8 cellular contexts compared by ENCODE assay signal in the genomic region with DNA sequence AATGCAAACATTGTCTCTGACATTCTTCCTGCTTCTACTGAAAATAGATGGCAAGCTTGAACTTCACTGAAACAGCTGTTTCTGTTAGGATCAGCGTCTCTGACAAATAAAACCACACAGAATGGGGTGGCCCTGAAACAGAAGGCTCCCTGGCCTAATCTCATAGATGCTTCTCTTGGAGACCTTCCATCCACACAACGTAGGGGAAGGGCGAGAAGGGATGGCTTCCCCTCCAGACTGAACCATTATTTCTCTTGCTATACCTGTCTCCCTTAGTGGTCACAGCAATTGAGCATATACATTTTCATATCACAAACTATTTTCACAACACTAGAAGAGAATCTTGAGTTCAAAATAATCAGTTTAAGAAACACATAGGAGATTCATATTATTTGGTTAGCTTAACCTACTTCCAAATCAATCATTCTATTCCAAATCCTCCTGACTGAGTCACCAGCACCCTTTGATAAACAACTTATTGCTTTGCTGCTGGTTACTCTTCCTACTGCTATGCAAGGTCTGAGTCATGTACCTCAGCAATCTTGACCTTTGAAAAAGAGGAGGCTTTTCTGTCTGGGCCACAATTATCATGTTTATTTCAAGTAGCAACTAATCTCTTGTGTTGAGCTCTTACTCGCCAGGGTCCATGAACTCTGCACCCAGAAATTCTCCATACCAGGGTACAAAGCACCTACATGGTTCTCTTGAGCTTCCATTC. TPM values are rescaled to one million over a fixed set of nuclear protein-coding genes. Genes with fewer than 3 reads are reported as not detected.
DNase-seq lines count a peak whose midpoint lies in the region; ATAC-seq and TF ChIP-seq lines count a peak whose summit lies in the region.

No MANE protein-coding gene starts in this region.

- peaks cover 31% of the 10 kb centered on the region for H3K36me3 ChIP-seq in Karpas-422 (ENCODE audit: insufficient read depth, low read length)
- peaks cover 20% of the 10 kb centered on the region for H3K36me3 ChIP-seq in mesodermal cell (ENCODE audit: control insufficient read depth, insufficient read depth, low read length)
- no peaks in the 10 kb centered on the region for H3K36me3 ChIP-seq in testis (ENCODE audit: low read depth, missing control alignments)

- H3K4me3 ChIP-seq in Karpas-422 (ENCODE audit: low read length) (peak overlapping the region; percentile 28; the same call in 1 of the 2 replicates), cardiac fibroblast (replicated peaks in 1 of 2; ENCODE audit: low read depth in 2 of 2, low read length in 2 of 2) (no peak overlapping the region), mesodermal cell (ENCODE audit: extremely low read depth, insufficient read depth, low read length, poor library complexity, severe bottlenecking) (no peak overlapping the region), testis (no peak overlapping the region)

- in situ Hi-C loops in ACHN (cut with HindIII; ENCODE audit: low pct_ligation_motif_present, low pct_unique_long_range_greater_than_20kb, low sequenced_read_pairs), result no loop called here

- peak overlapping the region; percentile 50 for H3K9ac ChIP-seq in Karpas-422 (ENCODE audit: low read length)

- no peaks in the 10 kb centered on the region for H3K9me2 ChIP-seq in Karpas-422 (replicated peaks; ENCODE audit: insufficient read depth, low read length)

- H3K9me3 ChIP-seq in Karpas-422 (ENCODE audit: low read length) (no peaks in the 10 kb centered on the region), mesodermal cell (ENCODE audit: control insufficient read depth, low read length) (no peaks in the 10 kb centered on the region), testis (no peaks in the 10 kb centered on the region)

- no peak for TF ChIP-seq CTCF in cardiac fibroblast (IDR thresholded peaks at IDR 0.05; ENCODE audit: low read depth, low read length)
- no peak for TF ChIP-seq CTCF in testis (IDR thresholded peaks at IDR 0.05)

- WGBS in mesodermal cell (ENCODE audit: insufficient coverage in 2 of 2), 2 experiments, result 83 to 90% methylated on average over 4 of the region's 4 CpGs
- WGBS in testis, 2 donors, result 60 to 69% methylated on average over 4 of the region's 4 CpGs

- TF ChIP-seq POLR2A in testis (IDR thresholded peaks at IDR 0.05), result no peak

- intact Hi-C loops in testis (cut with DNase I; ENCODE audit: low total_unique reads), result no loop called here

- ATAC-seq in HG02678 (IDR thresholded peaks at IDR 0.05; ENCODE audit: unreplicated experiment) (no peak), HG03039 (IDR thresholded peaks at IDR 0.05; ENCODE audit: unreplicated experiment) (no peak)

- peaks cover 92% of the 10 kb centered on the region for H3K4me1 ChIP-seq in Karpas-422 (ENCODE audit: low read length)
- peaks cover 44% of the 10 kb centered on the region for H3K4me1 ChIP-seq in mesodermal cell (ENCODE audit: control insufficient read depth, insufficient read depth, low read length, poor library complexity, severe bottlenecking)
- peaks cover 21% of the 10 kb centered on the region for H3K4me1 ChIP-seq in testis

- H3K4me2 ChIP-seq in Karpas-422 (ENCODE audit: low read depth, low read length, poor library complexity, severe bottlenecking), result peak overlapping the region; percentile 62

- H3K79me2 ChIP-seq in Karpas-422 (ENCODE audit: low read length), result peaks cover 97% of the 10 kb centered on the region

- H4K20me1 ChIP-seq in Karpas-422 (ENCODE audit: insufficient read depth, low read depth, low read length), result no peaks in the 10 kb centered on the region

- H3K27ac ChIP-seq in Karpas-422 (ENCODE audit: low read length), result peak overlapping the region; percentile 91
- H3K27ac ChIP-seq in mesodermal cell (ENCODE audit: low read depth, low read length, severe bottlenecking), result peak overlapping the region; percentile 79
- peak overlapping the region in 1 of 2 donors; percentile 58 for H3K27ac ChIP-seq in testis

- H2AFZ ChIP-seq in Karpas-422 (ENCODE audit: low read length), result no peak overlapping the region

- DNase-seq in ACHN (peak; percentile 55), Karpas-422 (peak; percentile 52), cardiac fibroblast (ENCODE audit: low read depth in 2 of 2) (peak; percentile 83 to 95), testis (no peak), NCI-H82 treated with DMSO at 0.1 percent for 48 hours (lab: John Stamatoyannopoulos, UW; ENCODE audit: unreplicated experiment) (no peak)

- H3K27me3 ChIP-seq in Karpas-422 (ENCODE audit: low read length) (no peaks in the 10 kb centered on the region), testis (no peaks in the 10 kb centered on the region)

RNA-seq across cellular contexts. Expression of gene CBLB, which starts 45.5 kb away (rescaled TPM):
- total RNA-seq in Karpas-422 (2014; rRNA removed; shearing (Covaris generic); ENCODE audit: low replicate concordance), result 94.9 and 98.8 TPM in 2 replicates
- 34.5 TPM for polyA plus RNA-seq in mesodermal cell (2013, experiment 1 of 2)
- 32.2 TPM for polyA plus RNA-seq in mesodermal cell (2013, experiment 2 of 2)
- total RNA-seq in testis, result 10 to 100 TPM; 65.9 to 73.6 TPM
- polyA plus RNA-seq in testis (ENCODE audit: insufficient read depth, low read depth, low replicate concordance), result 33.0 TPM

Comparison
In these comparisons a context has a peak if more than half of its experiments do, and no peak if none do; other contexts are left out.
1. DNase-seq: peak in ACHN (single experiment), Karpas-422 (single experiment) and cardiac fibroblast (2 of 2); none in testis (single experiment) and NCI-H82 treated with DMSO at 0.1 percent for 48 hours (single experiment).